In the genomic region with DNA sequence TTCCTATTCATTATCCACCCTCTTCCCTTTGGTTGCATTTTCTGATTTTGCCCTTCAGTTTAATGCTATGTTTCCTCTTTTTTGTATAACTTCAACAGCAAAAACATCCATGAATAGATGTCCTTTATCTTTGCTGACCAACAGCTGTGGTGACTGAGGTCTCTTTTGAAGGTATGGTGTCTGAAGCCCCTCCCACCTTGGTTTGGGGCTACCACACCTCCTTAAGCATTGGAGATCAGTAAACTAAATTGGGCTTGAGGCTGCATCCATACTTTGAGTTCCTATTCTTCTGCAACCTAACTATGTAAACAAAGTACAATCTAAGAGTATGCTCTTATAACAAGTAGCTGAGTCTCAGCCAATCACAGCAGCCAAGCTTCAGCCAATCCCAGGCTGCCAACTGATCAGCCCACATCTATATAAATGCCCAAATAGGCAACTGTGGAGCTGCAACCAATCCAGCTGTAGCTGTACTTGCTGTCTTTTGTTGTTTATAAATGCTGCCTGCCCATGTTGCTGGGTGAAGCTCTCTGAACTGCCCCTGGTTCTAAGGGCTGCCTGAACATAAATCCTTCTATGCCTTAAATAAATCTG, we compare ENCODE assay signal across 1 cellular context.
TF ChIP-seq lines count a peak whose summit lies in the region.

No MANE protein-coding gene starts in this region.

TF ChIP-seq in HCT116, 20 proteins besides CTCF, POLR2A, EP300 and RAD21 (continued from another document):
- TF ChIP-seq, protein P1, sequence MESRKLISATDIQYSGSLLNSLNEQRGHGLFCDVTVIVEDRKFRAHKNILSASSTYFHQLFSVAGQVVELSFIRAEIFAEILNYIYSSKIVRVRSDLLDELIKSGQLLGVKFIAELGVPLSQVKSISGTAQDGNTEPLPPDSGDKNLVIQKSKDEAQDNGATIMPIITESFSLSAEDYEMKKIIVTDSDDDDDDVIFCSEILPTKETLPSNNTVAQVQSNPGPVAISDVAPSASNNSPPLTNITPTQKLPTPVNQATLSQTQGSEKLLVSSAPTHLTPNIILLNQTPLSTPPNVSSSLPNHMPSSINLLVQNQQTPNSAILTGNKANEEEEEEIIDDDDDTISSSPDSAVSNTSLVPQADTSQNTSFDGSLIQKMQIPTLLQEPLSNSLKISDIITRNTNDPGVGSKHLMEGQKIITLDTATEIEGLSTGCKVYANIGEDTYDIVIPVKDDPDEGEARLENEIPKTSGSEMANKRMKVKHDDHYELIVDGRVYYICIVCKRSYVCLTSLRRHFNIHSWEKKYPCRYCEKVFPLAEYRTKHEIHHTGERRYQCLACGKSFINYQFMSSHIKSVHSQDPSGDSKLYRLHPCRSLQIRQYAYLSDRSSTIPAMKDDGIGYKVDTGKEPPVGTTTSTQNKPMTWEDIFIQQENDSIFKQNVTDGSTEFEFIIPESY (IDR thresholded peaks at IDR 0.05; ENCODE audit: extremely low read depth, insufficient replicate concordance, low read length) = no peak
- TF ChIP-seq ZFX (IDR thresholded peaks at IDR 0.05) (no peak), CEBPB (IDR thresholded peaks at IDR 0.05; ENCODE audit: low read depth) (no peak), TCF7L2 (IDR thresholded peaks at IDR 0.05; ENCODE audit: borderline replicate concordance, extremely low read depth, insufficient read depth, insufficient read length) (no peak), FOSL1 (IDR thresholded peaks at IDR 0.05; ENCODE audit: low read depth) (no peak), ZNF274 (IDR thresholded peaks at IDR 0.05; ENCODE audit: low read depth, low read length) (no peak)
TF ChIP-seq in HCT116: peak in this region for 0.
